Comparison of ENCODE assay signal across 1 cellular context in genomic region chrX:134685662-134686061, GRCh38.
TF ChIP-seq lines count a peak whose summit lies in the region.

No MANE protein-coding gene starts in this region.

TF ChIP-seq in SK-N-SH, 30 proteins besides CTCF, POLR2A, EP300 and RAD21 (continued from another document):
- TF ChIP-seq USF2 (IDR thresholded peaks at IDR 0.05; ENCODE audit: borderline replicate concordance, low read depth, low read length) (no peak), SMC3 (IDR thresholded peaks at IDR 0.05; ENCODE audit: low read depth, low read length) (no peak), FOXM1 (IDR thresholded peaks at IDR 0.05; ENCODE audit: low read depth) (peak; percentile 92), TAF1 (IDR thresholded peaks at IDR 0.05; ENCODE audit: borderline replicate concordance, low read depth, low read length) (no peak), POLR2AphosphoS5 (IDR thresholded peaks at IDR 0.05; ENCODE audit: low read depth, low read length) (peak; percentile 93), JUND (IDR thresholded peaks at IDR 0.05) (peak; percentile 96), TCF12 (IDR thresholded peaks at IDR 0.05) (peak; percentile 100), REST (IDR thresholded peaks at IDR 0.05; ENCODE audit: low read depth, low read length) (0 out of 2 replicates have a peak, but pooled peaks have one; percentile 62), RFX5 (IDR thresholded peaks at IDR 0.05; ENCODE audit: low read length) (no peak), NFIC (IDR thresholded peaks at IDR 0.05; ENCODE audit: borderline replicate concordance) (peak; percentile 96), TEAD4 (IDR thresholded peaks at IDR 0.05; ENCODE audit: borderline replicate concordance, insufficient read depth) (peak; percentile 96), SIN3A (IDR thresholded peaks at IDR 0.05; ENCODE audit: borderline replicate concordance, low read depth, low read length) (0 out of 2 replicates have a peak, but pooled peaks have one; percentile 84), RCOR1 (IDR thresholded peaks at IDR 0.05; ENCODE audit: low read length) (peak; percentile 19; the same call in 1 of the 2 replicates), YY1 (IDR thresholded peaks at IDR 0.05; ENCODE audit: low read depth) (peak; percentile 56; the same call in 1 of the 2 replicates), RXRA (IDR thresholded peaks at IDR 0.05; ENCODE audit: borderline replicate concordance, low read depth) (peak; percentile 91), GABPA (IDR thresholded peaks at IDR 0.05; ENCODE audit: low read depth) (no peak), IRF3 (IDR thresholded peaks at IDR 0.05; ENCODE audit: low read depth, low read length) (no peak), EZH2phosphoT487 (IDR thresholded peaks at IDR 0.05; ENCODE audit: borderline replicate concordance, low read depth) (no peak), ELF1 (IDR thresholded peaks at IDR 0.05) (0 out of 2 replicates have a peak, but pooled peaks have one; percentile 35), MEF2A (IDR thresholded peaks at IDR 0.05; ENCODE audit: borderline replicate concordance, low read depth) (peak; percentile 60; the same call in 1 of the 2 replicates)
- TF ChIP-seq, protein P1, sequence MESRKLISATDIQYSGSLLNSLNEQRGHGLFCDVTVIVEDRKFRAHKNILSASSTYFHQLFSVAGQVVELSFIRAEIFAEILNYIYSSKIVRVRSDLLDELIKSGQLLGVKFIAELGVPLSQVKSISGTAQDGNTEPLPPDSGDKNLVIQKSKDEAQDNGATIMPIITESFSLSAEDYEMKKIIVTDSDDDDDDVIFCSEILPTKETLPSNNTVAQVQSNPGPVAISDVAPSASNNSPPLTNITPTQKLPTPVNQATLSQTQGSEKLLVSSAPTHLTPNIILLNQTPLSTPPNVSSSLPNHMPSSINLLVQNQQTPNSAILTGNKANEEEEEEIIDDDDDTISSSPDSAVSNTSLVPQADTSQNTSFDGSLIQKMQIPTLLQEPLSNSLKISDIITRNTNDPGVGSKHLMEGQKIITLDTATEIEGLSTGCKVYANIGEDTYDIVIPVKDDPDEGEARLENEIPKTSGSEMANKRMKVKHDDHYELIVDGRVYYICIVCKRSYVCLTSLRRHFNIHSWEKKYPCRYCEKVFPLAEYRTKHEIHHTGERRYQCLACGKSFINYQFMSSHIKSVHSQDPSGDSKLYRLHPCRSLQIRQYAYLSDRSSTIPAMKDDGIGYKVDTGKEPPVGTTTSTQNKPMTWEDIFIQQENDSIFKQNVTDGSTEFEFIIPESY (IDR thresholded peaks at IDR 0.05; ENCODE audit: borderline replicate concordance, low read depth): peak; percentile 82; the same call in 1 of the 2 replicates
- TF ChIP-seq, protein P2, sequence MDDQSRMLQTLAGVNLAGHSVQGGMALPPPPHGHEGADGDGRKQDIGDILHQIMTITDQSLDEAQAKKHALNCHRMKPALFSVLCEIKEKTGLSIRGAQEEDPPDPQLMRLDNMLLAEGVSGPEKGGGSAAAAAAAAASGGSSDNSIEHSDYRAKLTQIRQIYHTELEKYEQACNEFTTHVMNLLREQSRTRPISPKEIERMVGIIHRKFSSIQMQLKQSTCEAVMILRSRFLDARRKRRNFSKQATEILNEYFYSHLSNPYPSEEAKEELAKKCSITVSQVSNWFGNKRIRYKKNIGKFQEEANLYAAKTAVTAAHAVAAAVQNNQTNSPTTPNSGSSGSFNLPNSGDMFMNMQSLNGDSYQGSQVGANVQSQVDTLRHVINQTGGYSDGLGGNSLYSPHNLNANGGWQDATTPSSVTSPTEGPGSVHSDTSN (IDR thresholded peaks at IDR 0.05): peak; percentile 98
- TF ChIP-seq, protein P3, sequence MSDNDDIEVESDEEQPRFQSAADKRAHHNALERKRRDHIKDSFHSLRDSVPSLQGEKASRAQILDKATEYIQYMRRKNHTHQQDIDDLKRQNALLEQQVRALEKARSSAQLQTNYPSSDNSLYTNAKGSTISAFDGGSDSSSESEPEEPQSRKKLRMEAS (IDR thresholded peaks at IDR 0.05; ENCODE audit: low read depth): peak; percentile 65
- TF ChIP-seq, protein P4, sequence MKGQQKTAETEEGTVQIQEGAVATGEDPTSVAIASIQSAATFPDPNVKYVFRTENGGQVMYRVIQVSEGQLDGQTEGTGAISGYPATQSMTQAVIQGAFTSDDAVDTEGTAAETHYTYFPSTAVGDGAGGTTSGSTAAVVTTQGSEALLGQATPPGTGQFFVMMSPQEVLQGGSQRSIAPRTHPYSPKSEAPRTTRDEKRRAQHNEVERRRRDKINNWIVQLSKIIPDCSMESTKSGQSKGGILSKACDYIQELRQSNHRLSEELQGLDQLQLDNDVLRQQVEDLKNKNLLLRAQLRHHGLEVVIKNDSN (IDR thresholded peaks at IDR 0.05; ENCODE audit: borderline replicate concordance, low read depth): no peak
TF ChIP-seq in SK-N-SH: peak in this region for 17.
